Comparison of ENCODE assay signal across 11 cellular contexts in the genomic region with DNA sequence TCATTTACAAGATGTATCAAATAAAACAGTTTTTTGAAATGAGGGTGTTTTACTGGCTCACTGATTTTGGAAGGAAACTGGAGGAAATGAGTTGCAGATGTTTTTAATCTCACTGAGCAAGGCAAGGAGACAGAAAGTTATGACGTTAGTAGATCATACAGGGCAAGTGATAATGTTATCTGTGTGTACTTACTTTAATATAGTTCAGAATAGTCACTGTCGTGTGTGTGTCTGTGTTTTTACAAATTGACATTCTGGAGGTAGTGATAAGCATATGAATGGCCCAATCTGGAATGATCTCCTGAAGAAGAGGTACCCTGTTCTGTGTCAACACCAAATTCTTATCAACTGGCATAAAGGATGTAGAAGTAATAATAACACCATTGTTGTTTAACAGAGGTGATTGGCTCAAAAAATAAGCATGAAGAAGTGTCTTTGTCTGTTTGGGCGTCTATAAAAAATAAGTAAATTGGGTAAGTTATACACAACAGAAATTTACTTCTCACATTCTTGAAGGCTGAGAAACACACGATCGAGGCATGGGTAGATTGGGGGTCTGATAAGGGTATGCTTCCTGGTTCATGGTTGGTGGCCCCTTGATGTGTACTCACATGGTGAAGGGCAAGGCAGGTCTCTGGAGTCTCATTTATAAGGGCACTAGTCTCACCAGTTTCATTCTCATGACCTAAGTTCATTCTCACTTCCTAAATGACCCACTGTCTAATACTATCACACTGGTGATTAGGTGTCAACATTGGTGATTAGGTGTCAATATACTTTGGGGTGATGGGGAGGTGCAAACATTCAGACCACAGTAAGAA. TPM values are rescaled to one million over a fixed set of nuclear protein-coding genes. Genes with fewer than 3 reads are reported as not detected.
DNase-seq lines count a peak whose midpoint lies in the region; ATAC-seq and TF ChIP-seq lines count a peak whose summit lies in the region.
"Had no signal": no experiment of that assay in that cellular context is flagged by ENCODE, and none has a peak within 500 bp of the region (broad histone marks: within the 10 kb centered on the region; RNA-seq: fewer than 3 reads in every experiment).

No MANE protein-coding gene starts in this region.

- H3K4me3 Mint-ChIP-seq in activated CD4-positive, alpha-beta T cell treated with anti-CD3 and anti-CD28 coated beads, Interleukin-2, amount 10 ng/mL, durations not matched to agents 7 days and 5 days, result peak overlapping the region; percentile 90
- peak overlapping the region; percentile 86 for H3K4me3 Mint-ChIP-seq in activated CD8-positive, alpha-beta T cell treated with anti-CD3 and anti-CD28 coated beads, Interleukin-2, amount 10 ng/mL, durations not matched to agents 7 days and 5 days
- peak overlapping the region; percentile 64 for H3K4me3 Mint-ChIP-seq in stimulated activated naive CD8-positive, alpha-beta T cell treated with anti-CD3 and anti-CD28 coated beads, Interleukin-15, Interleukin-2, amounts not matched to agents 100 ng/mL and 50 ng/mL, for 24 hours

- TF ChIP-seq EP300 in gastroesophageal sphincter (IDR thresholded peaks at IDR 0.05), result no peak

- DNase-seq in activated CD4-positive, alpha-beta T cell treated with anti-CD3 and anti-CD28 coated beads, Interleukin-2, amount 10 ng/mL, durations not matched to agents 7 days and 5 days, result no peak
- DNase-seq in activated CD4-positive, alpha-beta T cell treated with anti-CD3 and anti-CD28 coated beads for 4 hours, result no peak
- no peak for DNase-seq in activated CD8-positive, alpha-beta T cell treated with anti-CD3 and anti-CD28 coated beads, Interleukin-2, amount 10 ng/mL, durations not matched to agents 7 days and 5 days
- DNase-seq in activated CD8-positive, alpha-beta memory T cell treated with anti-CD3 and anti-CD28 coated beads, Interleukin-2, amount 50 U/mL, for 48 hours, result no peak
- no peak for DNase-seq in NCI-H69 (lab: John Stamatoyannopoulos, UW)
- DNase-seq: NCI-H1930 had no signal

- no peak for TF ChIP-seq CTCF in gastroesophageal sphincter (IDR thresholded peaks at IDR 0.05)

- TF ChIP-seq POLR2A in gastroesophageal sphincter (IDR thresholded peaks at IDR 0.05), result no peak

- no peaks in the 10 kb centered on the region for H3K27me3 ChIP-seq in gastroesophageal sphincter

- no peaks in the 10 kb centered on the region for H3K27me3 Mint-ChIP-seq in activated CD4-positive, alpha-beta T cell treated with anti-CD3 and anti-CD28 coated beads, Interleukin-2, amount 10 ng/mL, durations not matched to agents 7 days and 5 days
- no peaks in the 10 kb centered on the region for H3K27me3 Mint-ChIP-seq in activated CD8-positive, alpha-beta T cell treated with anti-CD3 and anti-CD28 coated beads, Interleukin-2, amount 10 ng/mL, durations not matched to agents 7 days and 5 days (ENCODE audit: low read depth)
- H3K27me3 Mint-ChIP-seq in stimulated activated naive CD8-positive, alpha-beta T cell treated with anti-CD3 and anti-CD28 coated beads, Interleukin-15, Interleukin-2, amounts not matched to agents 100 ng/mL and 50 ng/mL, for 24 hours, result no peaks in the 10 kb centered on the region

- H3K27ac Mint-ChIP-seq in activated CD4-positive, alpha-beta T cell treated with anti-CD3 and anti-CD28 coated beads, Interleukin-2, amount 10 ng/mL, durations not matched to agents 7 days and 5 days, result peak overlapping the region; percentile 95
- peak overlapping the region; percentile 83 for H3K27ac Mint-ChIP-seq in activated CD8-positive, alpha-beta T cell treated with anti-CD3 and anti-CD28 coated beads, Interleukin-2, amount 10 ng/mL, durations not matched to agents 7 days and 5 days
- peak overlapping the region; percentile 99 for H3K27ac Mint-ChIP-seq in stimulated activated naive CD8-positive, alpha-beta T cell treated with anti-CD3 and anti-CD28 coated beads, Interleukin-15, Interleukin-2, amounts not matched to agents 100 ng/mL and 50 ng/mL, for 24 hours

- no peak overlapping the region for H3K4me3 ChIP-seq in gastroesophageal sphincter
- H3K4me3 ChIP-seq: A549 had no signal

- CTCF ChIA-PET in activated CD4-positive, alpha-beta T cell treated with anti-CD3 and anti-CD28 coated beads, Interleukin-2, amount 10 ng/mL, durations not matched to agents 7 days and 5 days (lab: Charles Lee), result interaction anchor here (1.1 kb wide), 1 partner anchor 161 kb away, joined by 3 read pairs; no protein-coding TSS in a partner anchor
- CTCF ChIA-PET in activated CD8-positive, alpha-beta T cell treated with anti-CD3 and anti-CD28 coated beads, Interleukin-2, amount 10 ng/mL, durations not matched to agents 7 days and 5 days (lab: Charles Lee), result interaction anchor here (3.7 to 4.5 kb wide), 2 partner anchors 70 to 156 kb away, joined by 36 to 63 read pairs; a partner anchor contains a TSS

- peaks cover 15% of the 10 kb centered on the region for H3K9me3 Mint-ChIP-seq in activated CD4-positive, alpha-beta T cell treated with anti-CD3 and anti-CD28 coated beads, Interleukin-2, amount 10 ng/mL, durations not matched to agents 7 days and 5 days
- H3K9me3 Mint-ChIP-seq in activated CD8-positive, alpha-beta T cell treated with anti-CD3 and anti-CD28 coated beads, Interleukin-2, amount 10 ng/mL, durations not matched to agents 7 days and 5 days (ENCODE audit: insufficient read depth), result peaks cover 17% of the 10 kb centered on the region
- peaks cover 13% of the 10 kb centered on the region for H3K9me3 Mint-ChIP-seq in stimulated activated naive CD8-positive, alpha-beta T cell treated with anti-CD3 and anti-CD28 coated beads, Interleukin-15, Interleukin-2, amounts not matched to agents 100 ng/mL and 50 ng/mL, for 24 hours

- no peak overlapping the region for H3K27ac ChIP-seq in gastroesophageal sphincter
- H3K27ac ChIP-seq: A549 had no signal

- no peaks in the 10 kb centered on the region for H3K36me3 ChIP-seq in gastroesophageal sphincter

- H3K4me1 Mint-ChIP-seq in activated CD4-positive, alpha-beta T cell treated with anti-CD3 and anti-CD28 coated beads, Interleukin-2, amount 10 ng/mL, durations not matched to agents 7 days and 5 days, result peaks cover 49% of the 10 kb centered on the region
- peaks cover 39% of the 10 kb centered on the region for H3K4me1 Mint-ChIP-seq in activated CD8-positive, alpha-beta T cell treated with anti-CD3 and anti-CD28 coated beads, Interleukin-2, amount 10 ng/mL, durations not matched to agents 7 days and 5 days (ENCODE audit: low read depth)
- peaks cover 68% of the 10 kb centered on the region for H3K4me1 Mint-ChIP-seq in stimulated activated naive CD8-positive, alpha-beta T cell treated with anti-CD3 and anti-CD28 coated beads, Interleukin-15, Interleukin-2, amounts not matched to agents 100 ng/mL and 50 ng/mL, for 24 hours (ENCODE audit: low read depth)

- H3K4me1 ChIP-seq in gastroesophageal sphincter, result peaks cover 0 to 27% (median 0%) of the 10 kb centered on the region in 3 donors
- H3K4me1 ChIP-seq: A549 had no signal

- H3K36me3 Mint-ChIP-seq in activated CD4-positive, alpha-beta T cell treated with anti-CD3 and anti-CD28 coated beads, Interleukin-2, amount 10 ng/mL, durations not matched to agents 7 days and 5 days (ENCODE audit: low read depth), result peaks cover 67% of the 10 kb centered on the region
- H3K36me3 Mint-ChIP-seq in activated CD8-positive, alpha-beta T cell treated with anti-CD3 and anti-CD28 coated beads, Interleukin-2, amount 10 ng/mL, durations not matched to agents 7 days and 5 days (ENCODE audit: low read depth), result peaks cover 53% of the 10 kb centered on the region
- peaks cover 24% of the 10 kb centered on the region for H3K36me3 Mint-ChIP-seq in stimulated activated naive CD8-positive, alpha-beta T cell treated with anti-CD3 and anti-CD28 coated beads, Interleukin-15, Interleukin-2, amounts not matched to agents 100 ng/mL and 50 ng/mL, for 24 hours (ENCODE audit: low read depth)

- peak; percentile 65 for ATAC-seq in HG02943 (IDR thresholded peaks at IDR 0.05; ENCODE audit: low read depth, unreplicated experiment)
- peak; percentile 17 for ATAC-seq in activated CD8-positive, alpha-beta T cell treated with anti-CD3 and anti-CD28 coated beads, Interleukin-2, amount 10 ng/mL, durations not matched to agents 7 days and 5 days
- ATAC-seq in gastroesophageal sphincter, result no peak
- ATAC-seq: A549 had no signal

- POLR2A ChIA-PET in activated CD4-positive, alpha-beta T cell treated with anti-CD3 and anti-CD28 coated beads, Interleukin-2, amount 10 ng/mL, durations not matched to agents 7 days and 5 days (lab: Charles Lee), result interaction anchor here (0.6 kb wide), 1 partner anchor 156 kb away, joined by 4 read pairs; no protein-coding TSS in a partner anchor
- POLR2A ChIA-PET in activated CD8-positive, alpha-beta T cell treated with anti-CD3 and anti-CD28 coated beads, Interleukin-2, amount 10 ng/mL, durations not matched to agents 7 days and 5 days (lab: Charles Lee), result interaction anchor here (1.5 to 4.3 kb wide), 3 partner anchors 59 to 74 kb away, joined by 15 to 68 read pairs (median 33); a partner anchor contains a TSS

- peaks cover 0 to 6% (median 0%) of the 10 kb centered on the region in 3 donors for H3K9me3 ChIP-seq in gastroesophageal sphincter
- H3K9me3 ChIP-seq: A549 had no signal

- 58 to 69% methylated on average over 5 of the region's 5 CpGs for WGBS in gastroesophageal sphincter (ENCODE audit: low coverage in 1 of 2), 2 donors

RNA-seq across cellular contexts. Expression of a gene that starts 2.1 kb away (rescaled TPM):
- total RNA-seq in activated CD4-positive, alpha-beta T cell treated with anti-CD3 and anti-CD28 coated beads, Interleukin-2, amount 10 ng/mL, durations not matched to agents 7 days and 5 days, result 100 to 1,000 TPM; 120 to 129 TPM
- 10 to 100 TPM; 51.0 to 60.7 TPM for total RNA-seq in activated CD8-positive, alpha-beta T cell treated with anti-CD3 and anti-CD28 coated beads, Interleukin-2, amount 10 ng/mL, durations not matched to agents 7 days and 5 days
- 1 to 10 TPM; 3.1 to 5.6 (median 4.5) TPM for total RNA-seq in gastroesophageal sphincter

RNA-seq across cellular contexts. Expression of a gene that starts 25.1 kb away (rescaled TPM):
- not detected for total RNA-seq in activated CD4-positive, alpha-beta T cell treated with anti-CD3 and anti-CD28 coated beads, Interleukin-2, amount 10 ng/mL, durations not matched to agents 7 days and 5 days
- total RNA-seq in activated CD8-positive, alpha-beta T cell treated with anti-CD3 and anti-CD28 coated beads, Interleukin-2, amount 10 ng/mL, durations not matched to agents 7 days and 5 days, result under 1 TPM; 0.11 to 0.26 TPM
- not detected for total RNA-seq in gastroesophageal sphincter
- total RNA-seq: temporal lobe had no signal

Comparison
In these comparisons a context has a peak if more than half of its experiments do, and no peak if none do; other contexts are left out.
1. RNA of a gene that starts 2.1 kb away (total RNA-seq): 120 to 129 TPM in activated CD4-positive, alpha-beta T cell treated with anti-CD3 and anti-CD28 coated beads, Interleukin-2, amount 10 ng/mL, durations not matched to agents 7 days and 5 days and 51.0 to 60.7 TPM in activated CD8-positive, alpha-beta T cell treated with anti-CD3 and anti-CD28 coated beads, Interleukin-2, amount 10 ng/mL, durations not matched to agents 7 days and 5 days; 3.1 to 5.6 TPM in gastroesophageal sphincter; every median in the first group is over 4 times any median in the second.
2. Peak in every context shown above with its lines, with median percentiles within 50 percentile points of each other: H3K27ac Mint-ChIP-seq and H3K4me3 Mint-ChIP-seq.